In the genomic region with DNA sequence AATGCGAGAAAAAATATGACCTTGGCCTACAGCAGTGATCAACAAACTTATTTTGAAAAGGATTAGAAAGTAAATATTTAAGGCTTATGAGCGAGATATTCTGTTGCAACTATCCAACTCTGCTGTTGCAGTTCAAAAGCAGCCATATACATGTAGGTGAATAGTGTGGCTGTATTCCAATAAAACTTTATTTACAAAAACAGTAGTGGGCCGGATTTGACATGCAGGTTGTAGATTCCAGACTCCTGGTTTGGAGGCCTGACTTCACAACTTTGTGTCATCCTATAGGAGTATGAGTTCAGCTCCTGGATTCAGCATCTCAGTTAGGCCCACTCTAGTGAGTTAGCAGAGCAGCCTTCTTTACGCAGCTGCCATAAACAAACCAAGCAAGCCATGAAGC, we compare ENCODE assay signal across 25 cellular contexts.
"Had no signal": no experiment of that assay in that cellular context is flagged by ENCODE, and none has a peak within 500 bp of the region (broad histone marks: within the 10 kb centered on the region; RNA-seq: fewer than 3 reads in every experiment).

No MANE protein-coding gene starts in this region.

- H3K4me3 ChIP-seq: cardiac muscle cell, MG63, SJCRH30, SK-N-MC had no signal

- DNase-seq: activated CD4-positive, alpha-beta T cell treated with anti-CD3 and anti-CD28 coated beads, Interleukin-2, amount 10 ng/mL, durations not matched to agents 24 days and 14 days; activated CD4-positive, alpha-beta T cell treated with anti-CD3 and anti-CD28 coated beads, Interleukin-2, amount 50 U/mL, for 4 hours; activated CD8-positive, alpha-beta T cell treated with anti-CD3 and anti-CD28 coated beads for 36 hours; activated effector memory CD4-positive, alpha-beta T cell treated with anti-CD3 and anti-CD28 coated beads, Interleukin-2, amount 50 U/mL, for 16 hours; activated naive CD4-positive, alpha-beta T cell; activated naive CD4-positive, alpha-beta T cell treated with anti-CD3 and anti-CD28 coated beads, Interleukin-2, amount 50 U/mL, for 16 hours; activated naive CD8-positive, alpha-beta T cell treated with anti-CD3 and anti-CD28 coated beads for 36 hours; activated T-cell treated with anti-CD3 and anti-CD28 coated beads, Interleukin-2, amount 50 U/mL, for 1 hour; activated T-cell treated with anti-CD3 and anti-CD28 coated beads, Interleukin-2, amount 50 U/mL, for 72 hours; amygdala; Kasumi-1; MG63; NCI-H1048; NCI-H1105 treated with DMSO at 0.1 percent for 48 hours; NCI-H1436; NCI-H1694; NCI-H1930; NCI-H345; SHP77; SJCRH30; T1000 had no signal

- ATAC-seq: activated CD8-positive, alpha-beta T cell treated with anti-CD3 and anti-CD28 coated beads for 36 hours; activated T-cell treated with anti-CD3 and anti-CD28 coated beads, Interleukin-2, amount 50 U/mL, for 72 hours; activated T-helper 17 cell treated with anti-CD3 and anti-CD28 coated beads, Interleukin-2, amount 50 U/mL, for 72 hours; Panc1 had no signal
